Comparison of ENCODE assay signal across 22 cellular contexts in the genomic region with DNA sequence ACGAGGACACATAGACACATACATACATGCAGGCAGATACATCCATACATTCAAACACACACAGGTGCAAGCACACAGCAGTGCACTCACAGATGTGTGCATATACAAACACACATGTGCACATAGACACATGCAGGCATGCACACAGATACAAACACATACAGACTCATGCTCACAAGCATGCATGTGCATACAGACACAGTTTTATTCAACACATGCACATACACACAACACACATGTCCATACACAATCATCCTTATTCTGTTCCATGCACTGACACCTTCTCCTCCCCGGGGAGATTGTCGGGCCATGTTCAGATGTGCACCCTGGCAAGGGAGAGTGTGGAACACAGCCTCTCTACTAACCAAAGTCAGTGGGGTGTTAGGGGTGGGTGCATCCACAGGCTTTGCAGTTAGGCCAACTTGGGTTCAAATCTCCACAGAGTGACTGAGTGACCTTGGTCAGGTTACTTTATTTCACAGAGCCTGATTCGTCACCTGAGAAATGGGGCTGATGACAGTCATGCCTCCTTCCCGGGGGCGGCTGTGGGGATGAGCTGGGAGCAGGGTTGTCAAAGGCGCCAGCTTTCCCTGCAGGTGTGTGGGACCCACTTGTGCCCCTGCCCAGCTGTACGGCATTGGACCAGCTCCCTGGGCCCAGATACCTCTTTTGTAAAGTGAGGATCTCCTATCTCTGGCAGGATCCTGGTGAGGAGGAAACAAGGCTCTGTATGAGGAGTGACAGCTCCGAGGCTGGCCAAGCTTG.
A peak's percentile ranks its signal among the peaks of the same experiment; 100 is the strongest.
DNase-seq lines count a peak whose midpoint lies in the region; ATAC-seq, FAIRE-seq and TF ChIP-seq lines count a peak whose summit lies in the region.
"Had no signal": no experiment of that assay in that cellular context is flagged by ENCODE, and none has a peak within 500 bp of the region (broad histone marks: within the 10 kb centered on the region; RNA-seq: fewer than 3 reads in every experiment).

No MANE protein-coding gene starts in this region.

- TF ChIP-seq EP300 in SK-N-SH (IDR thresholded peaks at IDR 0.05; ENCODE audit: borderline replicate concordance in 1 of 2, low read depth in 1 of 2, low read length in 1 of 2), result no peak

- TF ChIP-seq CTCF in SK-N-SH (IDR thresholded peaks at IDR 0.05) (no peak), DND-41 (IDR thresholded peaks at IDR 0.05; ENCODE audit: borderline replicate concordance, extremely low read depth, low read length, poor library complexity, severe bottlenecking) (no peak), astrocyte (IDR thresholded peaks at IDR 0.05; ENCODE audit: insufficient read depth, low read depth, low read length) (no peak)

- H3K9me3 ChIP-seq in SK-N-SH (no peaks in the 10 kb centered on the region), DND-41 (ENCODE audit: insufficient read depth, low read length, severe bottlenecking) (no peaks in the 10 kb centered on the region), astrocyte (ENCODE audit: insufficient read depth, low read depth, low read length) (no peaks in the 10 kb centered on the region)
- no peaks in the 10 kb centered on the region for H3K9me3 ChIP-seq in naive thymus-derived CD4-positive, alpha-beta T cell (ENCODE audit: control insufficient read depth in 2 of 3, low read length in 3 of 3)
- H3K9me3 ChIP-seq: BLaER1 treated with 17β-estradiol and CSF1 and Interleukin-3, amounts not matched to agents 10 nM and 100 nM had no signal

- H4K20me1 ChIP-seq in SK-N-SH (ENCODE audit: insufficient read depth) (no peaks in the 10 kb centered on the region), DND-41 (ENCODE audit: insufficient read depth, low read length) (peaks cover 92% of the 10 kb centered on the region), astrocyte (ENCODE audit: insufficient read depth, low read length) (peaks cover 62% of the 10 kb centered on the region)

- no peaks in the 10 kb centered on the region for H3F3A ChIP-seq in SK-N-SH (replicated peaks; ENCODE audit: insufficient read depth)

- intact Hi-C loops in naive thymus-derived CD4-positive, alpha-beta T cell (cut with micrococcal nuclease), result no loop called here

- CTCF ChIA-PET in SK-N-SH (lab: Yijun Ruan, JAX), result no interaction called here
- CTCF ChIA-PET in naive thymus-derived CD4-positive, alpha-beta T cell (lab: Charles Lee), result no interaction called here

- H3K79me2 ChIP-seq in SK-N-SH (ENCODE audit: insufficient read depth) (no peaks in the 10 kb centered on the region), DND-41 (ENCODE audit: insufficient read depth, low read length) (peaks cover 96% of the 10 kb centered on the region), astrocyte (ENCODE audit: insufficient read depth, low read length) (peaks cover 5% of the 10 kb centered on the region)

- no peak overlapping the region for H2AFZ ChIP-seq in SK-N-SH (ENCODE audit: low read depth)
- H2AFZ ChIP-seq in DND-41 (ENCODE audit: low read depth, low read length), result no peak overlapping the region
- no peak overlapping the region for H2AFZ ChIP-seq in astrocyte (ENCODE audit: low read depth, low read length)

- no peak overlapping the region for H3K4me3 ChIP-seq in SK-N-SH (ENCODE audit: low read depth in 2 of 2, low read length in 1 of 2)
- H3K4me3 ChIP-seq in DND-41 (ENCODE audit: low read depth in 1 of 2, low read length in 2 of 2), result no peak overlapping the region
- H3K4me3 ChIP-seq in astrocyte (ENCODE audit: insufficient read depth, low read depth, low read length), result no peak overlapping the region
- no peak overlapping the region for H3K4me3 ChIP-seq in naive thymus-derived CD4-positive, alpha-beta T cell (ENCODE audit: low read length)
- H3K4me3 ChIP-seq: BLaER1 treated with 17β-estradiol and CSF1 and Interleukin-3, amounts not matched to agents 10 nM and 100 nM had no signal

- ATAC-seq in SK-N-SH treated with all-trans-retinoic acid at 6 μM for 48 hours (no peak), DND-41 (ENCODE audit: insufficient read depth, low read depth) (no peak)
- peak; percentile 14 for ATAC-seq in naive thymus-derived CD4-positive, alpha-beta T cell
- ATAC-seq: Panc1, Right ventricle myocardium inferior had no signal

- peaks cover 19% of the 10 kb centered on the region for H3K4me1 Mint-ChIP-seq in astrocyte (ENCODE audit: low read depth, unreplicated experiment)
- peaks cover 0 to 60% (median 13%) of the 10 kb centered on the region in 7 donors for H3K4me1 Mint-ChIP-seq in naive thymus-derived CD4-positive, alpha-beta T cell

- 90% methylated on average over 9 of the region's 9 CpGs for WGBS in SK-N-SH (ENCODE audit: low lambda C conversion rate)

- H3K9me2 ChIP-seq in SK-N-SH, result no peaks in the 10 kb centered on the region

- no peak overlapping the region for H3K27ac Mint-ChIP-seq in astrocyte (ENCODE audit: unreplicated experiment)
- H3K27ac Mint-ChIP-seq in naive thymus-derived CD4-positive, alpha-beta T cell, result peak overlapping the region in 3 of 9 donors; percentile 33 to 84 (median 41)

- H3K9me3 Mint-ChIP-seq in astrocyte (ENCODE audit: unreplicated experiment), result peaks cover 2% of the 10 kb centered on the region
- H3K9me3 Mint-ChIP-seq in naive thymus-derived CD4-positive, alpha-beta T cell, result no peaks in the 10 kb centered on the region

- H3K36me3 ChIP-seq in SK-N-SH (replicated peaks in 1 of 2; ENCODE audit: control insufficient read depth in 1 of 2, insufficient read depth in 2 of 2, low read length in 1 of 2) (no peaks in the 10 kb centered on the region), DND-41 (ENCODE audit: insufficient read depth, low read length) (peaks cover 55% of the 10 kb centered on the region), astrocyte (ENCODE audit: insufficient read depth, low read length) (no peaks in the 10 kb centered on the region)
- no peaks in the 10 kb centered on the region for H3K36me3 ChIP-seq in naive thymus-derived CD4-positive, alpha-beta T cell (ENCODE audit: control insufficient read depth in 2 of 3, insufficient read depth in 3 of 3, low read length in 3 of 3)

- peak overlapping the region in 1 of 2 experiments; percentile 42; a peak in 1 of 4 replicates for H3K27ac ChIP-seq in SK-N-SH (ENCODE audit: low read depth in 2 of 2, low read length in 1 of 2)
- peak overlapping the region; percentile 56 for H3K27ac ChIP-seq in DND-41 (ENCODE audit: low read length)
- H3K27ac ChIP-seq in astrocyte (ENCODE audit: low read depth, low read length), result peak overlapping the region; percentile 24
- H3K27ac ChIP-seq in naive thymus-derived CD4-positive, alpha-beta T cell (ENCODE audit: low read depth, low read length), result no peak overlapping the region
- H3K27ac ChIP-seq: 22Rv1, HL-60, KMS-11 had no signal

- no peaks in the 10 kb centered on the region for H3K27me3 Mint-ChIP-seq in astrocyte (ENCODE audit: low read depth, unreplicated experiment)
- H3K27me3 Mint-ChIP-seq in naive thymus-derived CD4-positive, alpha-beta T cell, result no peaks in the 10 kb centered on the region

- FAIRE-seq in astrocyte (lab: Jason Lieb, UNC), result peak; percentile 82

- H3K4me3 Mint-ChIP-seq in astrocyte (ENCODE audit: unreplicated experiment), result no peak overlapping the region
- no peak overlapping the region for H3K4me3 Mint-ChIP-seq in naive thymus-derived CD4-positive, alpha-beta T cell

- peak overlapping the region; percentile 43 for H3K4me2 ChIP-seq in SK-N-SH
- H3K4me2 ChIP-seq in DND-41 (ENCODE audit: insufficient read depth, low read length), result no peak overlapping the region
- peak overlapping the region; percentile 52 for H3K4me2 ChIP-seq in astrocyte (ENCODE audit: low read length)
- H3K4me2 ChIP-seq: BLaER1 treated with 17β-estradiol and CSF1 and Interleukin-3, amounts not matched to agents 10 nM and 100 nM; KMS-11 had no signal

- no peak for DNase-seq in SK-N-SH
- no peak for DNase-seq in DND-41
- DNase-seq in astrocyte (ENCODE audit: low read depth), result no peak
- no peak for DNase-seq in naive thymus-derived CD4-positive, alpha-beta T cell
- no peak for DNase-seq in stimulated activated CD4-positive, alpha-beta T cell treated with anti-CD3 and anti-CD28 coated beads, Interleukin-15, amount 100 ng/mL, for 24 hours
- no peak for DNase-seq in NCI-H187 (lab: John Stamatoyannopoulos, UW)
- DNase-seq in NCI-H1694 (lab: John Stamatoyannopoulos, UW), result no peak
- DNase-seq: COR-L47, DMS153, HCEC 1CT, MM.1S, NCI-H1105, NCI-H187 treated with DMSO at 0.1 percent for 48 hours, NCI-H2171 treated with DMSO at 0.1 percent for 48 hours, NCI-H510A treated with DMSO at 0.1 percent for 48 hours had no signal

- H3K36me3 Mint-ChIP-seq in astrocyte (ENCODE audit: low read depth, unreplicated experiment), result peaks cover 7% of the 10 kb centered on the region
- H3K36me3 Mint-ChIP-seq in naive thymus-derived CD4-positive, alpha-beta T cell, result peaks cover 0 to 3% (median 0%) of the 10 kb centered on the region in 5 donors

- H3K4me1 ChIP-seq in SK-N-SH (ENCODE audit: control insufficient read depth in 1 of 2, insufficient read depth in 2 of 2, low read depth in 1 of 2, low read length in 1 of 2) (peaks cover 15 to 21% of the 10 kb centered on the region in 2 experiments; a peak in 3 of 4 replicates), DND-41 (ENCODE audit: insufficient read depth, low read length) (peaks cover 27% of the 10 kb centered on the region), astrocyte (ENCODE audit: insufficient read depth, low read length) (peaks cover 35% of the 10 kb centered on the region)
- no peaks in the 10 kb centered on the region for H3K4me1 ChIP-seq in naive thymus-derived CD4-positive, alpha-beta T cell (ENCODE audit: control insufficient read depth in 2 of 2, insufficient read depth in 2 of 2, low read length in 2 of 2)

- H3K27me3 ChIP-seq in SK-N-SH (ENCODE audit: insufficient read depth) (no peaks in the 10 kb centered on the region), DND-41 (ENCODE audit: insufficient read depth, low read length, poor library complexity) (no peaks in the 10 kb centered on the region), astrocyte (ENCODE audit: insufficient read depth, low read length) (no peaks in the 10 kb centered on the region)
- no peaks in the 10 kb centered on the region for H3K27me3 ChIP-seq in naive thymus-derived CD4-positive, alpha-beta T cell (ENCODE audit: control insufficient read depth in 2 of 2, insufficient read depth in 2 of 2, low read length in 2 of 2)
- H3K27me3 ChIP-seq: BLaER1 treated with 17β-estradiol and CSF1 and Interleukin-3, amounts not matched to agents 10 nM and 100 nM had no signal

- POLR2A ChIA-PET in SK-N-SH (lab: Yijun Ruan, JAX), result no interaction called here
- POLR2A ChIA-PET in naive thymus-derived CD4-positive, alpha-beta T cell (lab: Charles Lee), result no interaction called here

- H3K9ac ChIP-seq in SK-N-SH, result no peak overlapping the region
- H3K9ac ChIP-seq in DND-41 (ENCODE audit: low read depth, low read length), result no peak overlapping the region
- peak overlapping the region; percentile 30 for H3K9ac ChIP-seq in astrocyte (ENCODE audit: low read length)
- H3K9ac ChIP-seq: BLaER1 treated with 17β-estradiol and CSF1 and Interleukin-3, amounts not matched to agents 10 nM and 100 nM; KMS-11 had no signal

- no peak for TF ChIP-seq RAD21 in SK-N-SH (IDR thresholded peaks at IDR 0.05; ENCODE audit: low read length)

TF ChIP-seq in SK-N-SH, 30 proteins besides CTCF, POLR2A, EP300 and RAD21 (continues in another document):
- no peak for TF ChIP-seq FOXM1 (IDR thresholded peaks at IDR 0.05; ENCODE audit: low read depth)
- TF ChIP-seq EZH2phosphoT487 (IDR thresholded peaks at IDR 0.05; ENCODE audit: borderline replicate concordance, low read depth), result no peak

TF ChIP-seq in SK-N-SH treated with all-trans-retinoic acid at 6 μM for 48 hours, 23 proteins besides CTCF, POLR2A, EP300 and RAD21:
- TF ChIP-seq ZFP30 (CRISPR knock-in tag; IDR thresholded peaks at IDR 0.05) (no peak), ZC3H10 (CRISPR knock-in tag; IDR thresholded peaks at IDR 0.05) (no peak)
